Comparison of ENCODE assay signal across 19 cellular contexts in the genomic region with DNA sequence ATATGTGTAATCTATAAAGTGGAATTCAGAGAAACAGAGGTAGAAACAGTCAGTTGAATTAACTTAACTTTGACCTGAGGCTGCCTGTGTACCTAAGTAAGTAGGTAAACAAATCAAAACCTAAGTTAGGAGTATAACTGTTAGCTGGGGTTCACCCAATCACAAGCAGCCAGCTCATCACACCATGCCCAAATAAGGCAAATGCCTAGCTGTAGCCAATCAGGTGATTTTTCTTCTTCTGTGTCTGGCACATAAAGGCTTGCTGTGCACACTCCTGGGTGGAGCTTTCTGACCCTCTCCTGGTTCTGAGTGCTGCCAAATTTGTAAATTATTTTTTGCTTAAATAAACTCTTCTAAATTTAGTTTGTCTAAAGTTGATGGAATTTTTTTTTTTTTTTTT.
"Had no signal": no experiment of that assay in that cellular context is flagged by ENCODE, and none has a peak within 500 bp of the region (broad histone marks: within the 10 kb centered on the region; RNA-seq: fewer than 3 reads in every experiment).

No MANE protein-coding gene starts in this region.

- H3K36me3 ChIP-seq: cardiac muscle cell, esophagus squamous epithelium, heart left ventricle, prostate gland, right atrium auricular region had no signal

- H3K9me3 Mint-ChIP-seq: memory B cell had no signal

- H3K9me3 ChIP-seq: esophagus squamous epithelium, prostate gland, right atrium auricular region had no signal

- H3K4me3 Mint-ChIP-seq: activated T-cell treated with anti-CD3 and anti-CD28 coated beads, Interleukin-2, amount 50 U/mL, for 4 hours; endodermal cell; memory B cell; natural killer cell treated with Interleukin-12 subunit alpha and Interleukin-12 subunit beta and Interleukin-15 and Interleukin-18, amount 100 ng/mL, for 72 hours had no signal

- H3K4me1 ChIP-seq: esophagus squamous epithelium, heart left ventricle, prostate gland, right atrium auricular region had no signal

- DNase-seq: activated CD4-positive, alpha-beta T cell treated with anti-CD3 and anti-CD28 coated beads for 1 hour; activated CD4-positive, alpha-beta T cell treated with anti-CD3 and anti-CD28 coated beads, Interleukin-2, amount 50 U/mL, for 1 hour; activated CD8-positive, alpha-beta memory T cell treated with anti-CD3 and anti-CD28 coated beads for 24 hours; activated CD8-positive, alpha-beta memory T cell treated with anti-CD3 and anti-CD28 coated beads, Interleukin-2, amount 50 U/mL, for 4 hours; activated naive CD4-positive, alpha-beta T cell treated with Interleukin-2 at 50 U/mL for 16 hours; activated T-cell treated with anti-CD3 and anti-CD28 coated beads, Interleukin-2, amount 50 U/mL, for 4 hours; amygdala; cortex of kidney; endodermal cell; esophagus squamous epithelium; heart left ventricle; left colon; stimulated activated CD4-positive, alpha-beta T cell treated with anti-CD3 and anti-CD28 coated beads, Interleukin-4, amount 100 ng/mL, for 4 hours; stimulated activated naive CD8-positive, alpha-beta T cell treated with anti-CD3 and anti-CD28 coated beads, Interleukin-15, Interleukin-2, amounts not matched to agents 100 U/mL and 50 U/mL, for 24 hours had no signal

- H3K27ac ChIP-seq: cardiac muscle cell, esophagus squamous epithelium, heart left ventricle, prostate gland, right atrium auricular region had no signal

- H3K27me3 ChIP-seq: cardiac muscle cell, esophagus squamous epithelium, heart left ventricle, right atrium auricular region had no signal

- H3K36me3 Mint-ChIP-seq: memory B cell; natural killer cell treated with Interleukin-12 subunit alpha and Interleukin-12 subunit beta and Interleukin-15 and Interleukin-18, amount 100 ng/mL, for 72 hours had no signal

- ATAC-seq: activated T-cell treated with anti-CD3 and anti-CD28 coated beads, Interleukin-2, amount 50 U/mL, for 4 hours; heart left ventricle; left colon; natural killer cell treated with Interleukin-12 subunit alpha and Interleukin-12 subunit beta and Interleukin-15 and Interleukin-18, amount 100 ng/mL, for 72 hours; stimulated activated naive CD8-positive, alpha-beta T cell treated with anti-CD3 and anti-CD28 coated beads, Interleukin-15, Interleukin-2, amounts not matched to agents 100 U/mL and 50 U/mL, for 24 hours had no signal

- H3K27me3 Mint-ChIP-seq: memory B cell; natural killer cell treated with Interleukin-12 subunit alpha and Interleukin-12 subunit beta and Interleukin-15 and Interleukin-18, amount 100 ng/mL, for 72 hours had no signal

- H3K4me3 ChIP-seq: cardiac muscle cell, esophagus squamous epithelium, heart left ventricle, prostate gland, right atrium auricular region had no signal

- H3K27ac Mint-ChIP-seq: endodermal cell; memory B cell; natural killer cell treated with Interleukin-12 subunit alpha and Interleukin-12 subunit beta and Interleukin-15 and Interleukin-18, amount 100 ng/mL, for 72 hours had no signal

- H3K4me1 Mint-ChIP-seq: endodermal cell, memory B cell had no signal
